In genomic region chr17:82095777-82096708, GRCh38 we compare ENCODE assay signal across 1 cellular context.
A peak's percentile ranks its signal among the peaks of the same experiment; 100 is the strongest.
TF ChIP-seq lines count a peak whose summit lies in the region.

No MANE protein-coding gene starts in this region.

TF ChIP-seq in HepG2, 621 proteins besides CTCF, POLR2A, EP300 and RAD21 (continued from another document and continues in another):
- no peak for TF ChIP-seq AFF4 (CRISPR knock-in tag; IDR thresholded peaks at IDR 0.05)
- no peak for TF ChIP-seq ZNF749 (CRISPR knock-in tag; IDR thresholded peaks at IDR 0.05; ENCODE audit: borderline replicate concordance)
- TF ChIP-seq ZIK1 (CRISPR knock-in tag; IDR thresholded peaks at IDR 0.05; ENCODE audit: borderline replicate concordance, low read depth) = no peak
- peak; percentile 78 for TF ChIP-seq RBFOX2 (IDR thresholded peaks at IDR 0.05; ENCODE audit: low read depth, low read length)
- TF ChIP-seq ZNF678 (CRISPR knock-in tag; IDR thresholded peaks at IDR 0.05) = no peak
- no peak for TF ChIP-seq REL (CRISPR knock-in tag; conservative IDR thresholded peaks at IDR 0.05)
- no peak for TF ChIP-seq SP5 (CRISPR knock-in tag; IDR thresholded peaks at IDR 0.05; ENCODE audit: borderline replicate concordance, low read depth)
- TF ChIP-seq LBX2 (CRISPR knock-in tag; IDR thresholded peaks at IDR 0.05; ENCODE audit: borderline replicate concordance) = no peak
- TF ChIP-seq MLXIP (CRISPR knock-in tag; IDR thresholded peaks at IDR 0.05; ENCODE audit: borderline replicate concordance) = no peak
- TF ChIP-seq ATAD3A (CRISPR knock-in tag; IDR thresholded peaks at IDR 0.05) = no peak
- TF ChIP-seq FOSL2 (CRISPR knock-in tag; IDR thresholded peaks at IDR 0.05) = no peak
- no peak for TF ChIP-seq ZFP90 (CRISPR knock-in tag; IDR thresholded peaks at IDR 0.05; ENCODE audit: borderline replicate concordance)
- no peak for TF ChIP-seq IRF1 (CRISPR knock-in tag; IDR thresholded peaks at IDR 0.05; ENCODE audit: low read depth)
- no peak for TF ChIP-seq ZNF274 (CRISPR knock-in tag; IDR thresholded peaks at IDR 0.05)
- TF ChIP-seq ZNF407 (CRISPR knock-in tag; IDR thresholded peaks at IDR 0.05; ENCODE audit: not compliant biosample characterization) = no peak
- TF ChIP-seq ZNF629 (CRISPR knock-in tag; conservative IDR thresholded peaks at IDR 0.05) = no peak
- no peak for TF ChIP-seq MZF1 (CRISPR knock-in tag; IDR thresholded peaks at IDR 0.05; ENCODE audit: borderline replicate concordance)
- TF ChIP-seq GMEB1 (CRISPR knock-in tag; IDR thresholded peaks at IDR 0.05; ENCODE audit: borderline replicate concordance) = no peak
- TF ChIP-seq RFXANK (CRISPR knock-in tag; IDR thresholded peaks at IDR 0.05) = no peak
- no peak; the same call in 1 of the 2 replicates for TF ChIP-seq BRF2 (CRISPR knock-in tag; IDR thresholded peaks at IDR 0.05)
- TF ChIP-seq NPAS2 (CRISPR knock-in tag; IDR thresholded peaks at IDR 0.05; ENCODE audit: borderline replicate concordance) = no peak
- TF ChIP-seq ZMYM2 (CRISPR knock-in tag; IDR thresholded peaks at IDR 0.05) = no peak
- no peak for TF ChIP-seq NR2F6 (IDR thresholded peaks at IDR 0.05)
- TF ChIP-seq NR2F6 (CRISPR knock-in tag; IDR thresholded peaks at IDR 0.05) = no peak
- TF ChIP-seq POLR2G (IDR thresholded peaks at IDR 0.05; ENCODE audit: low read depth, low read length) = no peak; the same call in 1 of the 2 replicates
- no peak for TF ChIP-seq ZNF253 (CRISPR knock-in tag; IDR thresholded peaks at IDR 0.05; ENCODE audit: borderline replicate concordance)
- no peak for TF ChIP-seq SNAPC2 (CRISPR knock-in tag; IDR thresholded peaks at IDR 0.05)
- no peak for TF ChIP-seq ISX (CRISPR knock-in tag; conservative IDR thresholded peaks at IDR 0.05)
- TF ChIP-seq ZNF660 (CRISPR knock-in tag; IDR thresholded peaks at IDR 0.05; ENCODE audit: borderline replicate concordance, low read depth) = no peak
- TF ChIP-seq ZBTB26 (CRISPR knock-in tag; IDR thresholded peaks at IDR 0.05; ENCODE audit: borderline replicate concordance) = no peak
- 0 out of 2 replicates have a peak, but pooled peaks have one; percentile 40 for TF ChIP-seq ZNF546 (CRISPR knock-in tag; conservative IDR thresholded peaks at IDR 0.05)
- TF ChIP-seq ZNF704 (CRISPR knock-in tag; IDR thresholded peaks at IDR 0.05; ENCODE audit: borderline replicate concordance) = no peak; the same call in 1 of the 2 replicates
- no peak for TF ChIP-seq HBP1 (CRISPR knock-in tag; IDR thresholded peaks at IDR 0.05; ENCODE audit: low read depth)
- no peak for TF ChIP-seq ZSCAN30 (CRISPR knock-in tag; IDR thresholded peaks at IDR 0.05)
- TF ChIP-seq RFX5 (IDR thresholded peaks at IDR 0.05; ENCODE audit: low read depth, low read length) = no peak
- no peak for TF ChIP-seq ZNF782 (CRISPR knock-in tag; IDR thresholded peaks at IDR 0.05; ENCODE audit: borderline replicate concordance)
